8 cellular contexts compared by ENCODE assay signal in the genomic region with DNA sequence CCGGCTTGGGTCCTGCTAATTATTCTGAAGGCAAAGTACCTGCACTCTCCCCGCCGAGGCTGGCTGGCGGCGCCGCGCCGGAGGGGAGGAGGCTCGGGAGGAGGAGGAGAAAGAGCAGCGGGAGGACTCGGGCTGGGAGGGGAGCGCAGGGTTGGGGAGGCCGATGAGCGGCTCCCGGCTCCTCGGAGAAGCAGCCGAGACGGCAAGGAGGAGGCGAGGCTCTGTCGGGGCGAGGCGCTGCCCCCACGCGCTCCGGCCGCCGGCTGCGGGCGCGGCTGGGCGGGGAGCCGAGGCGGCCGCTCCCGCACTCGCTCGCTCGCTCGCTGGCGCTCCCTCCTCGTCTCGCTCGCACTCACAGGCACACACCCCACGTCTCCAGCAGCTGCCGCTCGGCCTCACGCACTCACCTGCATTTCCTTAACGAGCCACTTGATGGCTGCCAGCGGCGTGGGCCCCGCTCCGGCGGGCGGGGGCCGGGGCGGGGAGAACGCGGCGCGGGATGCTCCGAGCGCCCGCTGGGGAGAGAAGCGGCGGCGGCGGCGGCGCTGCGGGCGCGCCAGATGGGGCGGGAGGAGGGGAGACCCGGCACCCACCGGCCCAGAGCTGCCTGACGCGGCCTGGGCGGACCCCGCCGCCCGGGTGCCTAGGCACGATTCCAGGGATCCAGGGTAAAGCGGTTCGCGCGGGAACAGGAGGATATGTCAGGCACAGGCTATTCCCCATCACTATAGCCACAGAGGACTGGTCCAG. TPM values are rescaled to one million over a fixed set of nuclear protein-coding genes. Genes with fewer than 3 reads are reported as not detected.
DNase-seq lines count a peak whose midpoint lies in the region; ATAC-seq, FAIRE-seq and TF ChIP-seq lines count a peak whose summit lies in the region.

Gene PTPRD (minus strand): TSS at position 354 of the 750 bp plus-strand sequence.

- H3K4me3 ChIP-seq in bronchial epithelial cell (ENCODE audit: low read depth, low read length) (peak within 1 kb of the TSS; percentile 48), kidney epithelial cell (ENCODE audit: low read depth, low read length) (peak within 1 kb of the TSS; percentile 46), spleen (peak within 1 kb of the TSS in 6 of 8 donors; percentile 9 to 61 (median 28))

- 1 to 2% (median 2%) methylated on average over 23 to 86 of the region's 86 CpGs for WGBS in spleen, 5 donors

- no peaks in the 10 kb centered on the region for H3K9me3 ChIP-seq in spleen

- H3K27ac ChIP-seq in spleen, result no peak within 1 kb of the TSS

- peak; percentile 95 for DNase-seq in DMS 273 (lab: John Stamatoyannopoulos, UW; ENCODE audit: unreplicated experiment)
- peak; percentile 70 for DNase-seq in NCI-H748 treated with DMSO at 0.1 percent for 48 hours (lab: John Stamatoyannopoulos, UW)
- DNase-seq in bronchial epithelial cell (ENCODE audit: low read depth), result peak; percentile 64
- DNase-seq in kidney epithelial cell (ENCODE audit: low read depth), result peak; percentile 2
- peak; percentile 68 for DNase-seq in spleen
- no peak for DNase-seq in NAMALWA (ENCODE audit: low spot score)

- ATAC-seq in GM19351 (IDR thresholded peaks at IDR 0.05; ENCODE audit: unreplicated experiment), result peak; percentile 87
- ATAC-seq in HG03378 (IDR thresholded peaks at IDR 0.05; ENCODE audit: unreplicated experiment), result peak; percentile 90

- TF ChIP-seq CTCF in bronchial epithelial cell (IDR thresholded peaks at IDR 0.05; ENCODE audit: insufficient read depth, low read length, severe bottlenecking) (peak; percentile 58), kidney epithelial cell (IDR thresholded peaks at IDR 0.05; ENCODE audit: insufficient read depth, low read length, poor library complexity, severe bottlenecking) (no peak), spleen (IDR thresholded peaks at IDR 0.05 in 8 of 11, conservative IDR thresholded peaks at IDR 0.05 in 3 of 11) (no peak)

- H3K27me3 ChIP-seq in bronchial epithelial cell (ENCODE audit: control insufficient read depth, insufficient read depth, low read length) (peaks cover 12% of the 10 kb centered on the region), kidney epithelial cell (ENCODE audit: control insufficient read depth, insufficient read depth, low read length) (peaks cover 28% of the 10 kb centered on the region), spleen (replicated peaks in 1 of 7) (peaks cover 0 to 73% (median 45%) of the 10 kb centered on the region in 7 donors)

- FAIRE-seq in bronchial epithelial cell (lab: Jason Lieb, UNC), result no peak

- H3K4me1 ChIP-seq in spleen, result peaks cover 0 to 13% (median 6%) of the 10 kb centered on the region in 6 donors

- no peak for TF ChIP-seq POLR2A in spleen (IDR thresholded peaks at IDR 0.05)

- H3K36me3 ChIP-seq in bronchial epithelial cell (ENCODE audit: control insufficient read depth, insufficient read depth, low read length) (no peaks in the 10 kb centered on the region), kidney epithelial cell (ENCODE audit: control insufficient read depth, insufficient read depth, low read length) (no peaks in the 10 kb centered on the region), spleen (no peaks in the 10 kb centered on the region)

- intact Hi-C loops in spleen (cut with DNase I; ENCODE audit: low total_unique reads), result no loop called here

RNA-seq across cellular contexts. Expression of gene PTPRD, which starts in this region (rescaled TPM):
- total RNA-seq in bronchial epithelial cell (2.9 and 10.9 TPM in 2 replicates), kidney epithelial cell (18.8 and 25.8 TPM in 2 replicates), spleen (10 to 100 TPM in 1 of 7 donors, 1 to 10 TPM in 5, under 1 TPM in 1; 0.94 to 11.7 (median 5.4) TPM)
- under 1 TPM; 0.08 to 0.10 (median 0.09) TPM for polyA plus RNA-seq in spleen
